In the genomic region with DNA sequence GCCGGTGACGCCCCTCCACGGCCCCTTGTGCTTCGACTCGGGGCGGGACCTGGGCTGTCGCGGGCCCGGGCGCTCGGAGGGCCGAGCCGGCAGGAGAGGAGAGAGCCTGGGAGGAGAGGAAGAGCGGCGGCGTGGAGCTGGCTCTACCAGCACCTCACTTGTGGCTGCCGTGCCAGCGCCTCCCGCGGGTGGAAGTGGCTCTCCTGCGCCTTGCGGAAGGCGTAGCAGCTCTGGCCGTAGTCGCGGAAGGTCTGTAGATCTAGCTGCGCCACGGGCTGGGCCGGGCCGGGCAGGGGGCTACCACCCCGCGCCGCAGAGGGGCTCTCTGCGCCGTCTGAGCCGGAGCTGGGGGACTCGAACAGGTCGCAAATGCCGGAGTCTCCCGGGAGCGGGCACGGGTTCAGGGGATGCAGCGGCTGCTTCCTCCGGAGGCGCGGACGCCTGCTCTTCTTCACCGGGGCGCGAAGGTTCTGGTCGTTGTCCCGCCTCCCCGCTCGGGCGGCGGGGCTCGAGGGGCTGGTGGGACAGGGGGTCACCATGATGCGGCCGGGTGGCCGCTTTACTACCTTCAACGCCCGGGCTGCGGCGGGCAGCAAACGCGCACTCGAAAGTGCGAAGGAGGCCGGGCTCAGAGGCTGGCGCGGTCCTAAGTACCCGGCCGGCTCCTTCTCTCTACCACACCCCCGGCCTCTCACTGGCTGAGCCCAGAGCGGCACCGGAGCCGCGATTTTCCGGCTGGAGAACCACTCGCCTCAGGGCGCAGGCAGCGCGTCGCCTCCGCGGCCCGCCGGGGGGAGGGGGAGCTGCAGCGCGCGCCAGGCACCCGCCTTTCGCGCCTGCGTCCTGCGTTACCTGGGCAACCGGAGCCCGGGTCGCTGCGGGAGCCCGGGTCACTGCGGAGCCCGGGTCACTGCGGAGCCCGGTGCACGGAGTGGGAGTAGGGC, we compare ENCODE assay signal across 8 cellular contexts. TPM values are rescaled to one million over a fixed set of nuclear protein-coding genes. Genes with fewer than 3 reads are reported as not detected.
DNase-seq lines count a peak whose midpoint lies in the region; ATAC-seq and TF ChIP-seq lines count a peak whose summit lies in the region.

A gene with protein sequence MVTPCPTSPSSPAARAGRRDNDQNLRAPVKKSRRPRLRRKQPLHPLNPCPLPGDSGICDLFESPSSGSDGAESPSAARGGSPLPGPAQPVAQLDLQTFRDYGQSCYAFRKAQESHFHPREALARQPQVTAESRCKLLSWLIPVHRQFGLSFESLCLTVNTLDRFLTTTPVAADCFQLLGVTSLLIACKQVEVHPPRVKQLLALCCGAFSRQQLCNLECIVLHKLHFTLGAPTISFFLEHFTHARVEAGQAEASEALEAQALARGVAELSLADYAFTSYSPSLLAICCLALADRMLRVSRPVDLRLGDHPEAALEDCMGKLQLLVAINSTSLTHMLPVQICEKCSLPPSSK (minus strand): TSS at position 624 of the 944 bp plus-strand sequence. CDS start 85 bp downstream, at position 539.

- 1% methylated on average over 106 of the region's 106 CpGs for WGBS in sigmoid colon, 2 donors

- no peak for TF ChIP-seq POLR2A in sigmoid colon (IDR thresholded peaks at IDR 0.05)

- H3K4me3 ChIP-seq in iPS-20b (ENCODE audit: low read length) (peak within 1 kb of the TSS; percentile 63), sigmoid colon (peak within 1 kb of the TSS; percentile 29 to 57 (median 48))

- CTCF ChIA-PET in T-cell (lab: Charles Lee): interaction anchor here in 1 of 2 donors (1.1 to 1.5 kb wide), 2 partner anchors 13 to 61 kb away, joined by 3 read pairs; no protein-coding TSS in a partner anchor

- peaks cover 39% of the 10 kb centered on the region for H3K27me3 Mint-ChIP-seq in HFFc6 (ENCODE audit: insufficient read depth)
- peaks cover 62 to 77% of the 10 kb centered on the region in 2 donors for H3K27me3 Mint-ChIP-seq in T-cell
- peaks cover 76% of the 10 kb centered on the region for H3K27me3 Mint-ChIP-seq in brain

- POLR2A ChIA-PET in T-cell (lab: Charles Lee): no interaction called here

- H3K4me1 Mint-ChIP-seq in HFFc6 (ENCODE audit: low read depth) (peaks cover 31% of the 10 kb centered on the region), T-cell (peaks cover 21 to 32% (median 32%) of the 10 kb centered on the region in 3 donors), brain (peaks cover 35% of the 10 kb centered on the region)

- no peak for TF ChIP-seq CTCF in HFFc6 (IDR thresholded peaks at IDR 0.05)
- no peak for TF ChIP-seq CTCF in brain (conservative IDR thresholded peaks at IDR 0.05)
- no peak for TF ChIP-seq CTCF in sigmoid colon (IDR thresholded peaks at IDR 0.05)

- peaks cover 7% of the 10 kb centered on the region; the same call in 1 of the 2 replicates for H3K4me1 ChIP-seq in iPS-20b (ENCODE audit: insufficient read depth, low read length)
- peaks cover 0 to 37% (median 34%) of the 10 kb centered on the region in 4 donors for H3K4me1 ChIP-seq in sigmoid colon

- peak within 1 kb of the TSS; percentile 90 for H3K4me3 Mint-ChIP-seq in HFFc6
- H3K4me3 Mint-ChIP-seq in T-cell: peak within 1 kb of the TSS; percentile 81 to 97 (median 82)
- H3K4me3 Mint-ChIP-seq in brain: peak within 1 kb of the TSS; percentile 88 to 98 (median 90)

- ATAC-seq in T-cell (replicated peaks in 1 of 4): peak; percentile 69 to 79 (median 72)
- no peak for ATAC-seq in HG03097 (IDR thresholded peaks at IDR 0.05; ENCODE audit: low FRiP score, unreplicated experiment)

- H3K27ac ChIP-seq in iPS-20b (ENCODE audit: low read length): no peak within 1 kb of the TSS
- H3K27ac ChIP-seq in sigmoid colon: no peak within 1 kb of the TSS

- no peaks in the 10 kb centered on the region; the same call in 1 of the 2 replicates for H3K9me3 Mint-ChIP-seq in HFFc6
- H3K9me3 Mint-ChIP-seq in T-cell: no peaks in the 10 kb centered on the region
- H3K9me3 Mint-ChIP-seq in brain: peaks cover 0 to 9% (median 0%) of the 10 kb centered on the region in 5 experiments

- H3K27me3 ChIP-seq in iPS-20b (ENCODE audit: insufficient read depth, low read length): peaks cover 100% of the 10 kb centered on the region
- H3K27me3 ChIP-seq in sigmoid colon: peaks cover 46 to 89% (median 75%) of the 10 kb centered on the region in 3 donors

- H3K9me3 ChIP-seq in iPS-20b (ENCODE audit: insufficient read depth, low read depth, low read length) (peaks cover 8% of the 10 kb centered on the region; the same call in 1 of the 2 replicates), sigmoid colon (no peaks in the 10 kb centered on the region)

- no peak for TF ChIP-seq EP300 in sigmoid colon (IDR thresholded peaks at IDR 0.05)

- intact Hi-C loops in sigmoid colon (cut with DNase I): loop anchor here (2.0 kb wide), 1 partner anchor 58 kb away; no protein-coding TSS in a partner anchor

- 0 out of 2 replicates have a peak within 1 kb of the TSS, but pooled peaks have one; percentile 4 for H3K27ac Mint-ChIP-seq in HFFc6
- H3K27ac Mint-ChIP-seq in T-cell: no peak within 1 kb of the TSS
- peak within 1 kb of the TSS in 3 of 5 experiments; percentile 61 to 89 (median 67) for H3K27ac Mint-ChIP-seq in brain

- H3K9ac ChIP-seq in iPS-20b (ENCODE audit: low read depth, low read length): no peak within 1 kb of the TSS

- H3K36me3 ChIP-seq in iPS-20b (ENCODE audit: insufficient read depth, low read depth, low read length): no peaks in the 10 kb centered on the region
- no peaks in the 10 kb centered on the region for H3K36me3 ChIP-seq in sigmoid colon

- H3K36me3 Mint-ChIP-seq in HFFc6 (ENCODE audit: low read depth): no peaks in the 10 kb centered on the region
- no peaks in the 10 kb centered on the region for H3K36me3 Mint-ChIP-seq in T-cell
- H3K36me3 Mint-ChIP-seq in brain: no peaks in the 10 kb centered on the region

- DNase-seq in ELR (ENCODE audit: low read depth) (peak; percentile 90), HFFc6 (peak; percentile 65), NCI-H1417 treated with DMSO at 0.1 percent for 48 hours (lab: John Stamatoyannopoulos, UW) (peak; percentile 35), T-cell (peak in 28 of 34 experiments; percentile 24 to 62 (median 45)), sigmoid colon (peak; percentile 71)

RNA-seq across cellular contexts. Expression of the gene that starts here (rescaled TPM):
- total RNA-seq in HFFc6 (2021; fragmentation: NEBNext Ultra II Directional; extraction: Animal tissue kit (Norgen Biotek cat#: 25700)): under 1 TPM in 4 of 6 experiments, not detected in 2; 0.11 to 0.25 (median 0.13) TPM
- total RNA-seq in T-cell (under 1 TPM in 1 of 5 donors, not detected in 4; 0.20 TPM), sigmoid colon (not detected)
- polyA plus RNA-seq in brain (ENCODE audit: insufficient read depth, low read depth, low replicate concordance) (7.5 TPM), sigmoid colon (1 to 10 TPM in 1 of 3 donors, not detected in 2; 2.0 TPM)

Comparison
In these comparisons a context has a peak if more than half of its experiments do, and no peak if none do; other contexts are left out.
1. Peak in DNase-seq in HFFc6; RNA of the gene not detected or under 1 TPM.
2. Peak in DNase-seq and ATAC-seq in T-cell; RNA of the gene not detected or under 1 TPM.
3. DNase-seq: peak in every context shown above with its lines; median percentile 90 in ELR; 71 in sigmoid colon; 65 in HFFc6; 45 in T-cell; 35 in NCI-H1417 treated with DMSO at 0.1 percent for 48 hours.
4. H3K27ac Mint-ChIP-seq: peak in HFFc6 (single experiment) and brain (3 of 5); none in T-cell (0 of 2).
5. Peak in every context shown above with its lines, with median percentiles within 50 percentile points of each other: H3K4me3 Mint-ChIP-seq.